In the genomic region with DNA sequence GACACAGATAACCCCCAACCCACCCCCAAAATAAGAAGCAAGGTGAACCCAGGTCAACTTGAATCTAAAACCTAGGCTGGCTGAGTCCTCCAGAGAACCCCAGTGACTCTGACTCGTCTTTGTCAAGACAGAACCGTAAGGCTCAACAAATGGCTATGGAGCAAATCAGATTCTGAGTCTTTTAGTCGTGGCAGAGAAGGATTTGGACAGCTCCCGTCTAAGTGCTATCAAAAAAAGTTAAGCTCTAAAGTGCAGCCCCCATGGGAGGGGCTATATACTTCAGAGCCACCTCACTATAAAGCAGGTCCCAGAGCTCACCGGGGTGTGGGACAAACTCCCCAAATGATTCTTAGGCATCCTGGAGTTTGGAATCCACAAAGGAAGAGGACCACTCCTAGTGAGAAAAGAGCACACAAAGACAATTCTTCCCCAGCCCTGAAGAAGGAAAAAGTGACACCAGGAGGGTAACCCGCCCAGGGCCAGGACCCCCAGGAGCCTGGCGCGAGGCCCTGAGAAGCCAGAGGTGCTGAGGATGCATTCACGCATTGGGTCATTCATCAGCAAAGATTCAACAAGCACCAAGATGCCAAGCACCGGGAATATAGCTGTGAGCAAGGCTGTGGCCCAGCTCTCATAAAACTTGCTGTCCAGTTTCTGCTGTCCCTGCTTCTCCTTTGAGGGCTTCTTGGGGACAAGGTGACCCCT, we compare ENCODE assay signal across 19 cellular contexts. TPM values are rescaled to one million over a fixed set of nuclear protein-coding genes. Genes with fewer than 3 reads are reported as not detected.
DNase-seq lines count a peak whose midpoint lies in the region; ATAC-seq, FAIRE-seq and TF ChIP-seq lines count a peak whose summit lies in the region.
"Had no signal": no experiment of that assay in that cellular context is flagged by ENCODE, and none has a peak within 500 bp of the region (broad histone marks: within the 10 kb centered on the region; RNA-seq: fewer than 3 reads in every experiment).

No MANE protein-coding gene starts in this region.

- TF ChIP-seq RAD21 in A549 (conservative IDR thresholded peaks at IDR 0.05 in 1 of 2, IDR thresholded peaks at IDR 0.05 in 1 of 2), result no peak

- H3K4me2 ChIP-seq in A549 (no peak overlapping the region), GM23338 (no peak overlapping the region)

- H3K4me1 Mint-ChIP-seq in GM23338 (no peaks in the 10 kb centered on the region; the same call in 2 of the 3 replicates), endodermal cell (peaks cover 5% of the 10 kb centered on the region), type B pancreatic cell (ENCODE audit: unreplicated experiment) (peaks cover 11% of the 10 kb centered on the region)
- no peaks in the 10 kb centered on the region for H3K4me1 Mint-ChIP-seq in activated CD8-positive, alpha-beta T cell treated with anti-CD3 and anti-CD28 coated beads for 36 hours (ENCODE audit: low read depth)

- no peak for ATAC-seq in A549
- no peak for ATAC-seq in GM23338
- ATAC-seq in activated CD8-positive, alpha-beta T cell treated with anti-CD3 and anti-CD28 coated beads for 36 hours, result no peak

- H4K20me1 ChIP-seq in GM23338 (replicated peaks; ENCODE audit: insufficient read depth), result no peaks in the 10 kb centered on the region

- H2AFZ ChIP-seq in GM23338, result no peak overlapping the region

- TF ChIP-seq POLR2A in A549 (IDR thresholded peaks at IDR 0.05; ENCODE audit: low read length), result no peak

- H3K27me3 Mint-ChIP-seq in GM23338 (ENCODE audit: insufficient read depth, low read depth, poor library complexity) (peaks cover 11% of the 10 kb centered on the region), endodermal cell (ENCODE audit: insufficient read depth) (no peaks in the 10 kb centered on the region), type B pancreatic cell (no peaks in the 10 kb centered on the region)
- no peaks in the 10 kb centered on the region for H3K27me3 Mint-ChIP-seq in activated CD8-positive, alpha-beta T cell treated with anti-CD3 and anti-CD28 coated beads for 36 hours

- POLR2A ChIA-PET in A549 (lab: Yijun Ruan, JAX), result no interaction called here
- POLR2A ChIA-PET in activated CD8-positive, alpha-beta T cell treated with anti-CD3 and anti-CD28 coated beads for 36 hours (lab: Charles Lee), result no interaction called here

- no peak overlapping the region for H3K9ac ChIP-seq in endodermal cell (ENCODE audit: extremely low read depth, low read length, poor library complexity, severe bottlenecking)

- H3K79me2 ChIP-seq in GM23338 (replicated peaks; ENCODE audit: insufficient read depth), result no peaks in the 10 kb centered on the region

- no peak overlapping the region for H3K4me3 ChIP-seq in A549
- H3K4me3 ChIP-seq in GM23338, result no peak overlapping the region
- H3K4me3 ChIP-seq in endodermal cell (ENCODE audit: low read length), result no peak overlapping the region

- DNase-seq in A549 (ENCODE audit: low read depth in 1 of 2, low spot score in 1 of 2), result no peak
- DNase-seq in GM23338 (ENCODE audit: low spot score), result no peak
- DNase-seq in endodermal cell, result peak; percentile 34
- DNase-seq in type B pancreatic cell (ENCODE audit: extremely low spot score, unreplicated experiment), result peak; percentile 49
- DNase-seq in NCI-H1694 treated with DMSO at 0.1 percent for 48 hours (lab: John Stamatoyannopoulos, UW), result no peak
- DNase-seq in activated CD8-positive, alpha-beta T cell treated with anti-CD3 and anti-CD28 coated beads for 36 hours, result no peak
- DNase-seq: AML-193; Caco-2; CD4-positive, alpha-beta T cell; GOT3; H7 had no signal

- WGBS in A549 (ENCODE audit: missing lambda C conversion rate), result 53% methylated on average over 10 of the region's 10 CpGs
- 85 to 92% methylated on average over 5 to 10 of the region's 10 CpGs for WGBS in endodermal cell (ENCODE audit: insufficient coverage in 1 of 2, insufficient read length in 1 of 2), 2 experiments

- no peaks in the 10 kb centered on the region for H3K4me1 ChIP-seq in A549
- H3K4me1 ChIP-seq in GM23338 (ENCODE audit: insufficient read depth), result no peaks in the 10 kb centered on the region
- no peaks in the 10 kb centered on the region for H3K4me1 ChIP-seq in endodermal cell (ENCODE audit: control insufficient read depth, insufficient read depth, low read length)
- H3K4me1 ChIP-seq: Caco-2 had no signal

- peaks cover 11% of the 10 kb centered on the region for H3K9me2 ChIP-seq in GM23338 (ENCODE audit: insufficient read depth)

- H3K9me3 ChIP-seq in A549 (no peaks in the 10 kb centered on the region), endodermal cell (ENCODE audit: control insufficient read depth, low read length) (peaks cover 71% of the 10 kb centered on the region)
- H3K9me3 ChIP-seq: Caco-2 had no signal

- H3K36me3 Mint-ChIP-seq in GM23338 (ENCODE audit: low read depth) (peaks cover 85% of the 10 kb centered on the region), endodermal cell (ENCODE audit: low read depth) (peaks cover 90% of the 10 kb centered on the region), type B pancreatic cell (no peaks in the 10 kb centered on the region)
- H3K36me3 Mint-ChIP-seq in activated CD8-positive, alpha-beta T cell treated with anti-CD3 and anti-CD28 coated beads for 36 hours (ENCODE audit: low read depth), result no peaks in the 10 kb centered on the region

- H3K27ac ChIP-seq in A549 (no peak overlapping the region), GM23338 (ENCODE audit: low read depth) (no peak overlapping the region), endodermal cell (ENCODE audit: low read depth, low read length) (no peak overlapping the region)
- H3K27ac ChIP-seq: C4-2B had no signal

- H3K4me3 Mint-ChIP-seq in GM23338 (no peak overlapping the region; the same call in 2 of the 3 replicates), endodermal cell (no peak overlapping the region), type B pancreatic cell (no peak overlapping the region)
- no peak overlapping the region for H3K4me3 Mint-ChIP-seq in activated CD8-positive, alpha-beta T cell treated with anti-CD3 and anti-CD28 coated beads for 36 hours
- H3K4me3 Mint-ChIP-seq: CD4-positive, alpha-beta T cell had no signal

- intact Hi-C loops in activated CD8-positive, alpha-beta T cell treated with anti-CD3 and anti-CD28 coated beads for 36 hours (cut with micrococcal nuclease), result no loop called here

- H3F3A ChIP-seq in GM23338 (replicated peaks; ENCODE audit: low read depth), result 0 out of 2 replicates have a peak, but pooled peaks cover 2% of the 10 kb centered on the region

- H3K27ac Mint-ChIP-seq in GM23338, result no peak overlapping the region
- no peak overlapping the region for H3K27ac Mint-ChIP-seq in endodermal cell
- H3K27ac Mint-ChIP-seq in type B pancreatic cell, result no peak overlapping the region
- no peak overlapping the region for H3K27ac Mint-ChIP-seq in activated CD8-positive, alpha-beta T cell treated with anti-CD3 and anti-CD28 coated beads for 36 hours
- H3K27ac Mint-ChIP-seq: CD4-positive, alpha-beta T cell had no signal

- H3K36me3 ChIP-seq in GM23338 (ENCODE audit: insufficient read depth), result peaks cover 8% of the 10 kb centered on the region
- peaks cover 50% of the 10 kb centered on the region for H3K36me3 ChIP-seq in endodermal cell (ENCODE audit: control insufficient read depth, insufficient read depth, low read length)

- peaks cover 31% of the 10 kb centered on the region for H3K9me3 Mint-ChIP-seq in GM23338
- H3K9me3 Mint-ChIP-seq in endodermal cell, result peaks cover 58% of the 10 kb centered on the region
- H3K9me3 Mint-ChIP-seq in type B pancreatic cell, result peaks cover 3% of the 10 kb centered on the region
- H3K9me3 Mint-ChIP-seq in activated CD8-positive, alpha-beta T cell treated with anti-CD3 and anti-CD28 coated beads for 36 hours, result no peaks in the 10 kb centered on the region
- H3K9me3 Mint-ChIP-seq: CD4-positive, alpha-beta T cell had no signal

- TF ChIP-seq EP300 in A549 (IDR thresholded peaks at IDR 0.05), result no peak

- H3K27me3 ChIP-seq in GM23338 (ENCODE audit: insufficient read depth) (no peaks in the 10 kb centered on the region), endodermal cell (ENCODE audit: control insufficient read depth, insufficient read depth, low read length, poor library complexity, severe bottlenecking) (no peaks in the 10 kb centered on the region)

- CTCF ChIA-PET in A549 (lab: Yijun Ruan, JAX), result interaction anchor here (1.1 to 2.7 kb wide), 2 partner anchors 11 to 150 kb away, joined by 3 to 11 read pairs; no protein-coding TSS in a partner anchor
- CTCF ChIA-PET in activated CD8-positive, alpha-beta T cell treated with anti-CD3 and anti-CD28 coated beads for 36 hours (lab: Charles Lee), result interaction anchor here (0.7 kb wide), 1 partner anchor 150 kb away, joined by 5 read pairs; no protein-coding TSS in a partner anchor

- FAIRE-seq in A549 (lab: Jason Lieb, UNC), result no peak
- FAIRE-seq: A204.1, D721Med, G401.6, GM12891, GM18507 had no signal

- TF ChIP-seq CTCF in A549 (IDR thresholded peaks at IDR 0.05) (no peak), GM23338 (conservative IDR thresholded peaks at IDR 0.05; ENCODE audit: low read depth in 2 of 2) (no peak), endodermal cell (conservative IDR thresholded peaks at IDR 0.05) (no peak), type B pancreatic cell (conservative IDR thresholded peaks at IDR 0.05) (no peak)
- TF ChIP-seq CTCF in activated CD8-positive, alpha-beta T cell treated with anti-CD3 and anti-CD28 coated beads for 36 hours (IDR thresholded peaks at IDR 0.05), result no peak

TF ChIP-seq in A549, 52 proteins besides CTCF, POLR2A, EP300 and RAD21 (continues in another document):
- no peak for TF ChIP-seq ZNF302 (CRISPR knock-in tag; IDR thresholded peaks at IDR 0.05)

TF ChIP-seq in GM23338, 12 proteins besides CTCF, POLR2A, EP300 and RAD21 (continues in another document):
- TF ChIP-seq STAT1 (IDR thresholded peaks at IDR 0.05; ENCODE audit: unreplicated experiment), result no peak

RNA-seq across cellular contexts. Expression of a gene that starts 25.4 kb away (rescaled TPM):
- not detected in 2 replicates for polyA plus RNA-seq in A549 (2011; rRNA removed)
- polyA plus RNA-seq in A549 (2012; cell fraction: cytosol; rRNA removed), result not detected in 2 replicates
- not detected in 2 replicates for polyA plus RNA-seq in A549 (2012; cell fraction: nucleus; rRNA removed)
- not detected in 3 replicates for polyA plus RNA-seq in A549 (2017; fragmentation: RNase III; extraction: RNeasy Plus Mini Kit Qiagen cat#74134 plus additional on column Dnase treatment)
- polyA minus RNA-seq in A549 (2011; rRNA and poly(A)+ RNA removed), result 0.12 TPM in 1 of 2 replicates, not detected in the other
- total RNA-seq in GM23338 (2014; rRNA removed; shearing (Covaris generic)), result 9.4 and 24.5 TPM in 2 replicates
- 94.4 and 96.5 TPM in 2 replicates for polyA plus RNA-seq in GM23338 (2016; fragmentation: Nextera tagmentation; extraction: Ambion mirVana)
- 10 to 100 TPM; 19.0 to 27.7 TPM for total RNA-seq in endodermal cell
- polyA plus RNA-seq in endodermal cell (2013, experiment 1 of 2), result 1.6 TPM
- polyA plus RNA-seq in endodermal cell (2013, experiment 2 of 2), result 2.4 TPM
- not detected in 2 replicates for total RNA-seq in type B pancreatic cell (ENCODE audit: low replicate concordance)
- not detected for total RNA-seq in activated CD8-positive, alpha-beta T cell treated with anti-CD3 and anti-CD28 coated beads for 36 hours
- total RNA-seq: Caco-2; CD4-positive, alpha-beta T cell; HT-29 had no signal
- polyA plus RNA-seq: BJ had no signal

Comparison
In these comparisons a context has a peak if more than half of its experiments do, and no peak if none do; other contexts are left out.
1. DNase-seq: peak in endodermal cell (single experiment) and type B pancreatic cell (single experiment); none in A549 (0 of 2), GM23338 (single experiment), NCI-H1694 treated with DMSO at 0.1 percent for 48 hours (single experiment) and activated CD8-positive, alpha-beta T cell treated with anti-CD3 and anti-CD28 coated beads for 36 hours (single experiment).